Comparison of ENCODE assay signal across 1 cellular context in the genomic region with DNA sequence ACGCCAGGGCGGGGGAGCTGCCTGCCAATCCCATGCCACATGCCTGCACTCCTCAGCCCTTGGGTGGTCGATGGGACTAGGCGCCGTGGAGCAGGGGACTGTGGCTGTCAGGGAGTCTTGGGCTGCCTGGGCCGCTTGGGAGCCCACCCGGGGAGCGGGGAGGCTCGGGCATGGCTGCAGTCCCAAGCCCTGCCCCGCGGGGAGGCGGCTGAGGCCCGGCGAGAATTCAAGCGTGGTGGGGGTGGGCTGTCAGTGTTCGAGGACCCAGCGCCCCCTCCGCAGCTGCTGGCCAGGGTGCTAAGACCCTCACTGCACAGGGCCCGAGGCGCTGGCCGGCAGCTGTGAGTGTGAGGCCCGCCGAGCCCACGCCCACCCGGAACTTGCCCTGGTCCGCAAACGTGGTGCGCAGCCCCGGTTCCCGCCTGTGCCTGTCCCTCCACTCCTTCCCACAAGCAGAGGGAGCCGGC.
TF ChIP-seq lines count a peak whose summit lies in the region.

No MANE protein-coding gene starts in this region.

TF ChIP-seq in H1, 55 proteins besides CTCF, POLR2A, EP300 and RAD21:
- no peak for TF ChIP-seq CHD2 (IDR thresholded peaks at IDR 0.05; ENCODE audit: low read length)
- TF ChIP-seq RBBP5 (IDR thresholded peaks at IDR 0.05; ENCODE audit: borderline replicate concordance, low read depth, low read length): no peak
- TF ChIP-seq NRF1 (IDR thresholded peaks at IDR 0.05; ENCODE audit: low read depth, low read length): no peak
- TF ChIP-seq TAF7 (optimal IDR thresholded peaks at IDR 0.05; ENCODE audit: borderline replicate concordance, low read depth, low read length): no peak
- TF ChIP-seq, protein P1, sequence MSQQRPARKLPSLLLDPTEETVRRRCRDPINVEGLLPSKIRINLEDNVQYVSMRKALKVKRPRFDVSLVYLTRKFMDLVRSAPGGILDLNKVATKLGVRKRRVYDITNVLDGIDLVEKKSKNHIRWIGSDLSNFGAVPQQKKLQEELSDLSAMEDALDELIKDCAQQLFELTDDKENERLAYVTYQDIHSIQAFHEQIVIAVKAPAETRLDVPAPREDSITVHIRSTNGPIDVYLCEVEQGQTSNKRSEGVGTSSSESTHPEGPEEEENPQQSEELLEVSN (IDR thresholded peaks at IDR 0.05): no peak
- TF ChIP-seq SIRT6 (IDR thresholded peaks at IDR 0.05; ENCODE audit: low read length): no peak
- no peak for TF ChIP-seq JUND (IDR thresholded peaks at IDR 0.05; ENCODE audit: low read length)
- TF ChIP-seq, protein P2, sequence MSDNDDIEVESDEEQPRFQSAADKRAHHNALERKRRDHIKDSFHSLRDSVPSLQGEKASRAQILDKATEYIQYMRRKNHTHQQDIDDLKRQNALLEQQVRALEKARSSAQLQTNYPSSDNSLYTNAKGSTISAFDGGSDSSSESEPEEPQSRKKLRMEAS (IDR thresholded peaks at IDR 0.05): no peak
- no peak for TF ChIP-seq SUZ12 (IDR thresholded peaks at IDR 0.05; ENCODE audit: low read length)
- no peak for TF ChIP-seq SAP30 (IDR thresholded peaks at IDR 0.05; ENCODE audit: insufficient read depth, insufficient replicate concordance, low read length)
- TF ChIP-seq MAFK (IDR thresholded peaks at IDR 0.05; ENCODE audit: low read depth, low read length): no peak
- no peak for TF ChIP-seq KDM5A (IDR thresholded peaks at IDR 0.05; ENCODE audit: low read length)
- no peak for TF ChIP-seq BACH1 (IDR thresholded peaks at IDR 0.05; ENCODE audit: low read length)
- TF ChIP-seq RXRA (IDR thresholded peaks at IDR 0.05; ENCODE audit: insufficient read depth, low read depth, low read length): no peak
- no peak for TF ChIP-seq SP2 (IDR thresholded peaks at IDR 0.05; ENCODE audit: low read length)
- TF ChIP-seq, protein P3, sequence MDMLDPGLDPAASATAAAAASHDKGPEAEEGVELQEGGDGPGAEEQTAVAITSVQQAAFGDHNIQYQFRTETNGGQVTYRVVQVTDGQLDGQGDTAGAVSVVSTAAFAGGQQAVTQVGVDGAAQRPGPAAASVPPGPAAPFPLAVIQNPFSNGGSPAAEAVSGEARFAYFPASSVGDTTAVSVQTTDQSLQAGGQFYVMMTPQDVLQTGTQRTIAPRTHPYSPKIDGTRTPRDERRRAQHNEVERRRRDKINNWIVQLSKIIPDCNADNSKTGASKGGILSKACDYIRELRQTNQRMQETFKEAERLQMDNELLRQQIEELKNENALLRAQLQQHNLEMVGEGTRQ (IDR thresholded peaks at IDR 0.05; ENCODE audit: low read length): no peak
- TF ChIP-seq CHD1 (IDR thresholded peaks at IDR 0.05; ENCODE audit: low read depth, low read length): no peak
- TF ChIP-seq TAF1 (IDR thresholded peaks at IDR 0.05; ENCODE audit: low read depth, low read length): no peak
- no peak for TF ChIP-seq ASH2L (IDR thresholded peaks at IDR 0.05; ENCODE audit: low read length)
- TF ChIP-seq ZNF274 (IDR thresholded peaks at IDR 0.05; ENCODE audit: borderline replicate concordance, extremely low read depth, low read length): no peak
